28 cellular contexts compared by ENCODE assay signal in the genomic region with DNA sequence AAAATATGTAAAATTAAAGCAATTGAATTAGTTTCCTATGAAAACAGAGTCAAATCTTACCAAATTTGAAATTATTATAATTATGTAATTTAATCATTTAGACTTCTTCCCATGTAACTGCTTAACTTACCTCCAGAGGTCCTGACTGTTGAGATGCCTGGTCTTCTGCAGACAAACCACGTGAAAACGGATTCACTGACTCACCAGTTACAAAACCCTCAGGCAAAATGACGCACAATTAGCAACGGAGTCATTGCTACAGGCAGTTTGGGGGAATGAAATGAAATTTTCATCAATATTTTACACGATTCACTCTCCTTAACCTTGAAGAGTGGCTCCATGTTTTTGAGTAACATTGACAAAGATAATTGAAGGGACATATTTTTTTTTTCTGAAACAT.
DNase-seq lines count a peak whose midpoint lies in the region; ATAC-seq and TF ChIP-seq lines count a peak whose summit lies in the region.
"Had no signal": no experiment of that assay in that cellular context is flagged by ENCODE, and none has a peak within 500 bp of the region (broad histone marks: within the 10 kb centered on the region; RNA-seq: fewer than 3 reads in every experiment).

No MANE protein-coding gene starts in this region.

- H3K4me1 ChIP-seq in OCI-LY7 (ENCODE audit: insufficient read depth, low read length, poor library complexity, severe bottlenecking): no peaks in the 10 kb centered on the region
- no peaks in the 10 kb centered on the region for H3K4me1 ChIP-seq in HAP-1
- H3K4me1 ChIP-seq: colonic mucosa, SJCRH30, spleen, tibial nerve had no signal

- H3K9me2 ChIP-seq in OCI-LY7 (ENCODE audit: insufficient read depth, low read length): no peaks in the 10 kb centered on the region

- H3K4me2 ChIP-seq in OCI-LY7 (ENCODE audit: low read length): no peak overlapping the region
- H3K4me2 ChIP-seq: BLaER1, PC-9 had no signal

- DNase-seq in COLO829 (ENCODE audit: low spot score): peak; percentile 17
- DNase-seq in HS-5 (ENCODE audit: low read depth): peak; percentile 86
- peak; percentile 58 for DNase-seq in SK-MEL-5 (ENCODE audit: low read depth, low spot score)
- DNase-seq in fibroblast of peridontal ligament (ENCODE audit: extremely low read depth): peak; percentile 38
- no peak for DNase-seq in OCI-LY7 (ENCODE audit: low spot score)
- no peak for DNase-seq in MG63
- DNase-seq in HAP-1 (ENCODE audit: low spot score in 2 of 2): no peak
- DNase-seq: activated CD4-positive, alpha-beta memory T cell treated with anti-CD3 and anti-CD28 coated beads, Interleukin-2, amount 10 ng/mL, durations not matched to agents 7 days and 5 days; activated CD8-positive, alpha-beta memory T cell treated with anti-CD3 and anti-CD28 coated beads, Interleukin-2, amount 50 U/mL, for 48 hours; activated naive CD4-positive, alpha-beta T cell treated with anti-CD3 and anti-CD28 coated beads, Interleukin-2, amount 10 ng/mL, durations not matched to agents 7 days and 5 days; amygdala; colonic mucosa; effector memory CD4-positive, alpha-beta T cell; erythroblast; hypothalamus; immature natural killer cell; left colon; NCI-H510A; right cardiac atrium; SJCRH30; spleen; T-cell had no signal

- H3K27ac ChIP-seq in OCI-LY7 (ENCODE audit: low read depth, low read length, poor library complexity, severe bottlenecking): no peak overlapping the region
- H3K27ac ChIP-seq: BLaER1, colonic mucosa, PC-9, SJCRH30, spleen, tibial nerve had no signal

- ATAC-seq in HG03097 (IDR thresholded peaks at IDR 0.05; ENCODE audit: low FRiP score, unreplicated experiment): no peak
- ATAC-seq: activated CD4-positive, CD25-positive, alpha-beta regulatory T cell treated with anti-CD3 and anti-CD28 coated beads, Interleukin-2, amount 50 U/mL, for 24 hours; GM12878; left colon; right cardiac atrium; T-cell had no signal

- no peaks in the 10 kb centered on the region for H4K20me1 ChIP-seq in OCI-LY7 (ENCODE audit: insufficient read depth, low read length)
- H4K20me1 ChIP-seq: BLaER1 had no signal

- H3K9me3 ChIP-seq in OCI-LY7 (ENCODE audit: low read length) (no peaks in the 10 kb centered on the region), MG63 (no peaks in the 10 kb centered on the region), HAP-1 (no peaks in the 10 kb centered on the region)
- H3K9me3 ChIP-seq: BLaER1, colonic mucosa, SJCRH30, spleen, tibial nerve had no signal

- no peak for TF ChIP-seq CTCF in OCI-LY7 (conservative IDR thresholded peaks at IDR 0.05; ENCODE audit: low read length)

- H3K4me3 ChIP-seq in OCI-LY7 (ENCODE audit: low read depth, low read length, poor library complexity, severe bottlenecking): no peak overlapping the region
- no peak overlapping the region for H3K4me3 ChIP-seq in MG63
- no peak overlapping the region for H3K4me3 ChIP-seq in HAP-1
- H3K4me3 ChIP-seq: BLaER1, colonic mucosa, GM12878, PC-9, SJCRH30, spleen, tibial nerve had no signal

- H3K27me3 ChIP-seq in MG63: peaks cover 4% of the 10 kb centered on the region
- H3K27me3 ChIP-seq in HAP-1 (ENCODE audit: low read depth): no peaks in the 10 kb centered on the region
- H3K27me3 ChIP-seq: BLaER1, colonic mucosa, SJCRH30, spleen, tibial nerve had no signal

- H3K36me3 ChIP-seq in OCI-LY7 (ENCODE audit: insufficient read depth, low read length) (no peaks in the 10 kb centered on the region), MG63 (no peaks in the 10 kb centered on the region), HAP-1 (replicated peaks) (no peaks in the 10 kb centered on the region)
- H3K36me3 ChIP-seq: BLaER1, colonic mucosa, SJCRH30, spleen, tibial nerve had no signal

- POLR2A ChIA-PET in OCI-LY7 (lab: Charles Lee): no interaction called here

- in situ Hi-C loops in SK-MEL-5 (cut with HindIII; ENCODE audit: low pct_unique_long_range_greater_than_20kb, low sequenced_read_pairs) (no loop called here), HAP-1 (cut with MboI; ENCODE audit: low sequenced_read_pairs) (no loop called here)

- BruUV-seq in OCI-LY7 (replicated peaks; lab: Mats Ljungman, UMichigan): no TSS peak

- H2AFZ ChIP-seq in OCI-LY7 (ENCODE audit: low read length): no peak overlapping the region
- H2AFZ ChIP-seq: PC-9 had no signal

- intact Hi-C loops in OCI-LY7 (cut with micrococcal nuclease; ENCODE audit: unreplicated experiment): no loop called here

- no peaks in the 10 kb centered on the region for H3K79me2 ChIP-seq in OCI-LY7 (ENCODE audit: insufficient read depth, low read depth, low read length)

- CTCF ChIA-PET in OCI-LY7 (lab: Charles Lee; ENCODE audit: unreplicated experiment): no interaction called here

Comparison
In these comparisons a context has a peak if more than half of its experiments do, and no peak if none do; other contexts are left out.
1. DNase-seq: peak in COLO829 (single experiment), HS-5 (single experiment), SK-MEL-5 (single experiment) and fibroblast of peridontal ligament (single experiment); none in OCI-LY7 (single experiment), MG63 (single experiment) and HAP-1 (0 of 2).